Comparison of ENCODE assay signal across 15 cellular contexts in the genomic region with DNA sequence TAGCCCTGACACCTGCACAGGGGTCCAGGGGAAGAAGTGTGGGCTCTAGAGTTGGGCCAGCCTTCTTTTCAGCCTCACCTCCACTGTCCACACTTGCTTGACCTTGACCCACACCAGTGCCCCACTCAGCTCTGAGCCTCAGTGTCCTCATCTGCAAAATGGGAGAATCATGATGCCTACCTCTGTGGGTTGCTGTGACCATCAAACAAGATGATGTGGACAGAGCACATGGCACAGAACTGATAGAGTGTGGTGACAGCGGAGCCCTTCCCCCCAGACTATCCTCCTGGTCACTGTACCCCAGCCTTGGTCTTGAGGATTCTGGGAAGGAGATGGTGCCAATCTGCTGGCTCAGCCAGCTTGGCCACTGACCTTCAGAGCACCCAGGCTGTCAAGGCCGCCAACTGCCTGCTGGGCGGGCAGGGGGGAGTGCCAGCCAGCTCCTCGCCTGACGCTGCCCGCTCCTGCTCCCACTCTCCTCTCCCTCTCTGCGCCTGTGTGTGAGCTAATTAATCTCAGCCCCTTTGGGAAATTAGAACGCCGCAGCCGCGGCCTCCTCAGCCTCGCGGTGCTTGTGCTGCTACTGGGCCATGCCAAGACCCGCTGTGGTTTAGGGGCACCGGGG. TPM values are rescaled to one million over a fixed set of nuclear protein-coding genes. Genes with fewer than 3 reads are reported as not detected.
A peak's percentile ranks its signal among the peaks of the same experiment; 100 is the strongest.
DNase-seq lines count a peak whose midpoint lies in the region; ATAC-seq, FAIRE-seq and TF ChIP-seq lines count a peak whose summit lies in the region.
"Had no signal": no experiment of that assay in that cellular context is flagged by ENCODE, and none has a peak within 500 bp of the region (broad histone marks: within the 10 kb centered on the region; RNA-seq: fewer than 3 reads in every experiment).

No MANE protein-coding gene starts in this region.

- H3K79me2 ChIP-seq in K562 (ENCODE audit: control insufficient read depth, insufficient read depth, low read length), result peaks cover 100% of the 10 kb centered on the region

- H3K27me3 ChIP-seq in K562 (ENCODE audit: control insufficient read depth in 2 of 2, insufficient read depth in 2 of 2, low read length in 2 of 2), result no peaks in the 10 kb centered on the region
- peaks cover 0 to 31% of the 10 kb centered on the region in 2 donors for H3K27me3 ChIP-seq in left lung
- H3K27me3 ChIP-seq in skeletal muscle tissue (ENCODE audit: control insufficient read depth in 3 of 3, insufficient read depth in 3 of 3, low read length in 3 of 3), result no peaks in the 10 kb centered on the region
- no peaks in the 10 kb centered on the region for H3K27me3 ChIP-seq in CD4-positive, alpha-beta memory T cell (ENCODE audit: insufficient read depth, low read length)
- H3K27me3 ChIP-seq: MG63 had no signal

- H3K36me3 ChIP-seq in K562 (ENCODE audit: control insufficient read depth, insufficient read depth, low read length) (peaks cover 64% of the 10 kb centered on the region; the same call in 2 of the 3 replicates), left lung (no peaks in the 10 kb centered on the region), skeletal muscle tissue (ENCODE audit: control insufficient read depth in 3 of 3, insufficient read depth in 3 of 3, low read length in 3 of 3) (peaks cover 0 to 4% (median 0%) of the 10 kb centered on the region in 3 donors)
- H3K36me3 ChIP-seq in CD4-positive, alpha-beta memory T cell (ENCODE audit: insufficient read depth, low read length), result no peaks in the 10 kb centered on the region

- DNase-seq in D721Med (ENCODE audit: insufficient read length, low spot score) (peak; percentile 83), K562 (ENCODE audit: extremely low read depth in 1 of 4, low spot score in 3 of 4) (no peak), left lung (no peak), GOT3 (lab: John Stamatoyannopoulos, UW) (no peak), NCI-H2107 treated with DMSO at 0.1 percent for 48 hours (lab: John Stamatoyannopoulos, UW; ENCODE audit: unreplicated experiment) (no peak), EL (no peak)
- DNase-seq in CD4-positive, alpha-beta memory T cell, result no peak
- DNase-seq: activated CD4-positive, alpha-beta T cell treated with anti-CD3 and anti-CD28 coated beads, Interleukin-2, amount 50 U/mL, for 1 hour; CD8-positive, alpha-beta T cell; MG63; NCI-H526 treated with DMSO at 0.1 percent for 48 hours; stimulated activated CD4-positive, alpha-beta T cell treated with anti-CD3 and anti-CD28 coated beads, Interleukin-1b, Interleukin-23, amount 100 ng/mL, for 48 hours had no signal

- H3K4me1 ChIP-seq in K562 (replicated peaks in 1 of 2; ENCODE audit: control insufficient read depth in 2 of 2, insufficient read depth in 2 of 2, low read length in 2 of 2), result peaks cover 81 to 90% of the 10 kb centered on the region in 2 experiments
- peaks cover 43 to 92% of the 10 kb centered on the region in 2 donors for H3K4me1 ChIP-seq in left lung
- peaks cover 90 to 98% (median 96%) of the 10 kb centered on the region in 3 donors for H3K4me1 ChIP-seq in skeletal muscle tissue (ENCODE audit: control insufficient read depth in 3 of 3, insufficient read depth in 3 of 3, low read length in 3 of 3)
- H3K4me1 ChIP-seq in CD4-positive, alpha-beta memory T cell (ENCODE audit: insufficient read depth, low read length), result peaks cover 37% of the 10 kb centered on the region

- TF ChIP-seq RAD21 in K562 (CRISPR knock-in tag; conservative IDR thresholded peaks at IDR 0.05 in 1 of 2, IDR thresholded peaks at IDR 0.05 in 1 of 2), result no peak

- H3K4me1 Mint-ChIP-seq in CD4-positive, alpha-beta memory T cell, result peaks cover 14 to 44% (median 25%) of the 10 kb centered on the region in 4 donors

- WGBS in K562 (ENCODE audit: insufficient coverage, low coverage, missing lambda C conversion rate), result 95% methylated on average over 12 of the region's 15 CpGs

- no peak overlapping the region for H3K4me3 ChIP-seq in K562
- no peak overlapping the region for H3K4me3 ChIP-seq in left lung
- peak overlapping the region; percentile 14 to 49 (median 41) for H3K4me3 ChIP-seq in skeletal muscle tissue (ENCODE audit: low read length in 3 of 3)
- H3K4me3 ChIP-seq in CD4-positive, alpha-beta memory T cell (ENCODE audit: low read length in 2 of 2), result no peak overlapping the region
- H3K4me3 ChIP-seq: MG63 had no signal

- peaks cover 46% of the 10 kb centered on the region; the same call in 1 of the 2 replicates for H4K20me1 ChIP-seq in K562 (replicated peaks; ENCODE audit: control insufficient read depth, insufficient read depth, low read length)

- intact Hi-C loops in K562 (cut with micrococcal nuclease) (no loop called here), left lung (cut with DNase I) (no loop called here)
- intact Hi-C loops in CD4-positive, alpha-beta memory T cell (cut with micrococcal nuclease), result no loop called here

- in situ Hi-C loops in K562 (cut with MboI), result no loop called here

- H3K9ac ChIP-seq in K562 (ENCODE audit: insufficient read depth in 1 of 2, low read depth in 2 of 2, low read length in 2 of 2), result peak overlapping the region in 1 of 2 experiments; percentile 54; a peak in 1 of 4 replicates
- H3K9ac ChIP-seq in skeletal muscle tissue (ENCODE audit: low read depth in 1 of 3, low read length in 3 of 3), result peak overlapping the region; percentile 77 to 95 (median 79)

- TF ChIP-seq CTCF in D721Med (IDR thresholded peaks at IDR 0.05; ENCODE audit: insufficient read depth, missing control alignments) (no peak), K562 (IDR thresholded peaks at IDR 0.05 in 2 of 3, conservative IDR thresholded peaks at IDR 0.05 in 1 of 3; ENCODE audit: insufficient read depth in 2 of 3, low read depth in 1 of 3, low read length in 3 of 3) (no peak), left lung (IDR thresholded peaks at IDR 0.05) (no peak)

- no TSS peak for BruUV-seq in K562 (replicated peaks; lab: Mats Ljungman, UMichigan)

- H2AFZ ChIP-seq in K562 (ENCODE audit: low read depth, low read length), result no peak overlapping the region

- H3K9me1 ChIP-seq in K562 (ENCODE audit: control insufficient read depth, insufficient read depth, low read length), result peaks cover 5% of the 10 kb centered on the region

- H3K4me3 Mint-ChIP-seq in CD4-positive, alpha-beta memory T cell, result no peak overlapping the region
- H3K4me3 Mint-ChIP-seq: activated naive CD4-positive, alpha-beta T cell treated with anti-CD3 and anti-CD28 coated beads, Interleukin-2, amount 50 U/mL, for 24 hours; CD8-positive, alpha-beta T cell; nephron had no signal

- CTCF ChIA-PET in K562 (lab: Yijun Ruan, JAX; ENCODE audit: low intra/inter-chr PET ratio), result no interaction called here
- CTCF ChIA-PET in CD4-positive, alpha-beta memory T cell (lab: Charles Lee; ENCODE audit: partially characterized antibody), result interaction anchor here (4.4 kb wide), 1 partner anchor 32 kb away, joined by 16 read pairs; no protein-coding TSS in a partner anchor

- FAIRE-seq in D721Med (lab: Jason Lieb, UNC) (no peak), K562 (lab: Jason Lieb, UNC) (no peak)

- H3K27ac Mint-ChIP-seq in CD4-positive, alpha-beta memory T cell, result no peak overlapping the region
- H3K27ac Mint-ChIP-seq: activated naive CD4-positive, alpha-beta T cell treated with anti-CD3 and anti-CD28 coated beads, Interleukin-2, amount 50 U/mL, for 24 hours had no signal

- no peaks in the 10 kb centered on the region for H3K9me3 Mint-ChIP-seq in CD4-positive, alpha-beta memory T cell
- H3K9me3 Mint-ChIP-seq: activated naive CD4-positive, alpha-beta T cell treated with anti-CD3 and anti-CD28 coated beads, Interleukin-2, amount 50 U/mL, for 24 hours; CD8-positive, alpha-beta T cell; nephron had no signal

- no peak overlapping the region for H3K4me2 ChIP-seq in K562 (ENCODE audit: insufficient read depth, low read length)

- H3K9me3 ChIP-seq in K562 (replicated peaks; ENCODE audit: control insufficient read depth, insufficient read depth, low read depth, low read length), result no peaks in the 10 kb centered on the region
- H3K9me3 ChIP-seq in left lung, result no peaks in the 10 kb centered on the region
- H3K9me3 ChIP-seq in skeletal muscle tissue (ENCODE audit: control insufficient read depth in 3 of 3, low read length in 3 of 3), result no peaks in the 10 kb centered on the region
- H3K9me3 ChIP-seq in CD4-positive, alpha-beta memory T cell (ENCODE audit: control insufficient read depth in 1 of 2, low read length in 2 of 2), result no peaks in the 10 kb centered on the region
- H3K9me3 ChIP-seq: MG63 had no signal

- no peak for TF ChIP-seq POLR2A in K562 (conservative IDR thresholded peaks at IDR 0.05)

- POLR2A ChIA-PET in K562 (lab: Yijun Ruan, JAX), result interaction anchor here (0.5 to 2.8 kb wide), 5 partner anchors 10 to 29 kb away, joined by 3 to 13 read pairs (median 4); no protein-coding TSS in a partner anchor
- POLR2A ChIA-PET in CD4-positive, alpha-beta memory T cell (lab: Charles Lee; ENCODE audit: partially characterized antibody), result no interaction called here

- no peaks in the 10 kb centered on the region for H3K27me3 Mint-ChIP-seq in CD4-positive, alpha-beta memory T cell
- H3K27me3 Mint-ChIP-seq: activated naive CD4-positive, alpha-beta T cell treated with anti-CD3 and anti-CD28 coated beads, Interleukin-2, amount 50 U/mL, for 24 hours had no signal

- no peak for ATAC-seq in K562
- ATAC-seq in left lung, result no peak
- ATAC-seq: CD8-positive, alpha-beta T cell had no signal

- no peaks in the 10 kb centered on the region for H3K36me3 Mint-ChIP-seq in CD4-positive, alpha-beta memory T cell
- H3K36me3 Mint-ChIP-seq: activated naive CD4-positive, alpha-beta T cell treated with anti-CD3 and anti-CD28 coated beads, Interleukin-2, amount 50 U/mL, for 24 hours; CD8-positive, alpha-beta T cell had no signal

- no peak for TF ChIP-seq EP300 in K562 (IDR thresholded peaks at IDR 0.05; ENCODE audit: low read length)

- H3K27ac ChIP-seq in K562 (ENCODE audit: extremely low read depth, low read depth, low read length) (peak overlapping the region; percentile 49; the same call in 1 of the 3 replicates), left lung (peak overlapping the region; percentile 18 to 64), skeletal muscle tissue (ENCODE audit: low read depth, low read length) (peak overlapping the region; percentile 85)
- H3K27ac ChIP-seq in CD4-positive, alpha-beta memory T cell (ENCODE audit: low read depth, low read length), result no peak overlapping the region

RNA-seq across cellular contexts. Expression of a gene that starts 16.7 kb away (rescaled TPM):
- 44.6 and 81.0 TPM in 2 replicates for total RNA-seq in K562 (2011; cell fraction: chromatin; rRNA removed; ENCODE audit: low replicate concordance)
- total RNA-seq in K562 (2011; cell fraction: nucleolus; rRNA removed), result 52.9 TPM in 2 replicates
- total RNA-seq in K562 (2011; cell fraction: nucleoplasm; rRNA removed), result 37.8 and 55.7 TPM in 2 replicates
- total RNA-seq in K562 (2014; rRNA removed) (121 and 123 TPM in 2 replicates), K562 (2014; rRNA removed; fragmentation: Illumina TruSeq; extraction: Trizol) (24.1 and 25.8 TPM in 2 replicates), K562 (2015; rRNA removed; fragmentation: Illumina TruSeq; extraction: Trizol) (40.6 and 45.1 TPM in 2 replicates), K562 (2021) (79.3 and 87.8 TPM in 2 replicates), left lung (10 to 100 TPM; 24.5 to 29.6 TPM), skeletal muscle tissue (66.8 TPM)
- polyA plus RNA-seq in K562 (2011; rRNA removed) (44.8 and 51.8 TPM in 2 replicates), K562 (2014; fragmentation: Illumina TruSeq; extraction: Trizol) (45.8 and 61.2 TPM in 2 replicates), K562 (2014; fragmentation: Nextera tagmentation; extraction: Ambion mirVana) (1 to 10 TPM; 1.9 to 4.6 TPM), K562 (2014; rRNA removed) (63.8 and 67.0 TPM in 2 replicates)
- 47.3 and 134 TPM in 2 replicates for polyA plus RNA-seq in K562 (2011; cell fraction: cytosol; rRNA removed)
- 34.3 and 47.7 TPM in 2 replicates for polyA plus RNA-seq in K562 (2011; cell fraction: nucleus; rRNA removed)
- polyA plus RNA-seq in K562 (2012), result 63.1 and 65.7 TPM in 2 replicates
- polyA minus RNA-seq in K562 (2011; rRNA and poly(A)+ RNA removed), result 27.1 and 39.4 TPM in 2 replicates
- polyA minus RNA-seq in K562 (2011; cell fraction: cytosol; rRNA and poly(A)+ RNA removed), result 47.5 and 54.4 TPM in 2 replicates
- polyA minus RNA-seq in K562 (2011; cell fraction: nucleus; rRNA and poly(A)+ RNA removed), result 29.4 and 36.8 TPM in 2 replicates
- 1 to 10 TPM; 1.6 to 3.6 TPM for total RNA-seq in CD4-positive, alpha-beta memory T cell
- 1 to 10 TPM; 2.7 to 5.5 TPM for polyA plus RNA-seq in CD4-positive, alpha-beta memory T cell

Comparison
In these comparisons a context has a peak if more than half of its experiments do, and no peak if none do; other contexts are left out.
1. H3K4me3 ChIP-seq: peak in skeletal muscle tissue (3 of 3); none in K562 (single experiment), left lung (0 of 2) and CD4-positive, alpha-beta memory T cell (0 of 2).
2. RNA of a gene that starts 16.7 kb away (total RNA-seq): 24.1 to 123 TPM in K562, 66.8 TPM in skeletal muscle tissue (single experiment) and 24.5 to 29.6 TPM in left lung; 1.6 to 3.6 TPM in CD4-positive, alpha-beta memory T cell; every median in the first group is over 4 times any median in the second.